24 cellular contexts compared by ENCODE assay signal in the genomic region with DNA sequence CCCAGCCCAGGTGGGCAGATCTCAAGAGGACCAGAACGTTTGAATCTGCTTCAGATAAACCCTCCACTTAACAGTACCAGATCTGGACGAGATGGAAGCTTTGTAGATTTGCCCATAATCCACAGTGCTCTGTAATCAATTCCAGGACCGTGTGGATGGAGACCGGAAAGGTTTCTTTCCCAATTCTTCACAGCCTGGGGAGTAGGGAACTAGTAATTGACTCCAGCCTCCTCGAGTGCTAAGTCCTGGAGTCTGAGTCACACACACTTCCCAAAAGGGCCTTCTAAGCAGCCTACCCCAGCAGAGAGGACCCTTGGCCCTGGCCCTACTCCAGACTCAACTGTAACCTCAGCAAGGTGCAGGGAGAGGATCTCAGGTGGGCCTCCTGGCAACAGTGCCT. TPM values are rescaled to one million over a fixed set of nuclear protein-coding genes. Genes with fewer than 3 reads are reported as not detected.
DNase-seq lines count a peak whose midpoint lies in the region; ATAC-seq, FAIRE-seq and TF ChIP-seq lines count a peak whose summit lies in the region.
"Had no signal": no experiment of that assay in that cellular context is flagged by ENCODE, and none has a peak within 500 bp of the region (broad histone marks: within the 10 kb centered on the region; RNA-seq: fewer than 3 reads in every experiment).

No MANE protein-coding gene starts in this region.

- no peak overlapping the region for H2BK12ac ChIP-seq in H1 (ENCODE audit: low read depth, low read length)

- no peak overlapping the region for H2AFZ ChIP-seq in GM23248
- H2AFZ ChIP-seq in H1 (ENCODE audit: low read length) = no peak overlapping the region

- FAIRE-seq in H1 (lab: Jason Lieb, UNC) = no peak
- FAIRE-seq: A549, GM12891 had no signal

- no peak overlapping the region for H4K5ac ChIP-seq in H1 (ENCODE audit: insufficient read length, low read depth, low read length)

- no peak overlapping the region for H3K4ac ChIP-seq in H1 (replicated peaks; ENCODE audit: insufficient read length, low read depth, low read length)

- WGBS in GM23248 (ENCODE audit: low coverage in 1 of 2, low lambda C conversion rate in 2 of 2, missing lambda C conversion rate in 2 of 2), 2 experiments = 23 to 25% methylated on average over 5 of the region's 5 CpGs
- 89% methylated on average over 5 of the region's 5 CpGs; no CpG with 5 or more reads in 1 of the 2 experiments for WGBS in H1 (ENCODE audit: extremely low coverage in 1 of 2, insufficient coverage in 1 of 2, insufficient read length in 1 of 2, insufficient replicate concordance in 2 of 2, low coverage in 1 of 2, low lambda C conversion rate in 2 of 2, missing lambda C conversion rate in 1 of 2), 2 experiments

- H3F3A ChIP-seq in GM23248 (ENCODE audit: insufficient read depth) = peaks cover 9% of the 10 kb centered on the region; the same call in 1 of the 2 replicates

- ATAC-seq in left lobe of liver = no peak
- ATAC-seq in HG03378 (IDR thresholded peaks at IDR 0.05; ENCODE audit: unreplicated experiment) = no peak
- no peak for ATAC-seq in HG03025 (IDR thresholded peaks at IDR 0.05; ENCODE audit: low FRiP score, unreplicated experiment)
- ATAC-seq: A549, Right ventricle myocardium inferior had no signal

- no peak overlapping the region for H2BK5ac ChIP-seq in H1 (ENCODE audit: low read depth, low read length)

- H3K9ac ChIP-seq in GM23248 (no peak overlapping the region), H1 (replicated peaks in 1 of 4; ENCODE audit: extremely low read depth in 1 of 4, low read depth in 3 of 4, low read length in 3 of 4) (no peak overlapping the region), subcutaneous abdominal adipose tissue (ENCODE audit: low read length in 5 of 5) (peak overlapping the region in 1 of 5 donors; percentile 0)
- H3K9ac ChIP-seq: BLaER1 had no signal

- no peak overlapping the region for H4K8ac ChIP-seq in H1 (ENCODE audit: extremely low read depth, insufficient read depth, low read length)

- H2AK5ac ChIP-seq in H1 (ENCODE audit: low read depth, low read length) = no peak overlapping the region

- no peak for TF ChIP-seq POLR2A in H1 (IDR thresholded peaks at IDR 0.05; ENCODE audit: control extremely low read depth in 1 of 2, low read depth in 2 of 2, low read length in 2 of 2)

- no peak overlapping the region for H3K56ac ChIP-seq in H1 (replicated peaks; ENCODE audit: insufficient read length, low read depth, low read length)

- H3K4me1 ChIP-seq in GM23248 (ENCODE audit: insufficient read depth) = peaks cover 10% of the 10 kb centered on the region
- H3K4me1 ChIP-seq in H1 (replicated peaks in 1 of 4; ENCODE audit: control insufficient read depth in 3 of 4, insufficient read depth in 4 of 4, low read length in 3 of 4) = peaks cover 0 to 8% (median 6%) of the 10 kb centered on the region in 4 experiments; a peak in 4 of 7 replicates
- peaks cover 10 to 72% (median 69%) of the 10 kb centered on the region in 5 donors for H3K4me1 ChIP-seq in subcutaneous abdominal adipose tissue (ENCODE audit: control insufficient read depth in 5 of 5, insufficient read depth in 5 of 5, low read length in 5 of 5)
- H3K4me1 ChIP-seq in HAP-1 = no peaks in the 10 kb centered on the region
- H3K4me1 ChIP-seq: BLaER1 had no signal

- peak overlapping the region; percentile 23; the same call in 1 of the 2 replicates for H2BK20ac ChIP-seq in H1 (ENCODE audit: low read length)

- no peak for TF ChIP-seq EP300 in H1 (IDR thresholded peaks at IDR 0.05; ENCODE audit: borderline replicate concordance in 1 of 2, low read depth in 2 of 2, low read length in 2 of 2)

- H2BK120ac ChIP-seq in H1 (replicated peaks; ENCODE audit: low read depth, low read length) = no peak overlapping the region

- H4K91ac ChIP-seq in H1 (replicated peaks; ENCODE audit: insufficient read length, low read length) = no peak overlapping the region

- no peaks in the 10 kb centered on the region for H3K23me2 ChIP-seq in H1 (ENCODE audit: low read depth, low read length)

- H2BK15ac ChIP-seq in H1 (ENCODE audit: low read length) = no peak overlapping the region

- no peaks in the 10 kb centered on the region for H3K9me2 ChIP-seq in GM23248 (ENCODE audit: insufficient read depth)

- no peak for TF ChIP-seq CTCF in H1 (IDR thresholded peaks at IDR 0.05; ENCODE audit: control extremely low read depth in 1 of 3, insufficient read depth in 1 of 3, low read depth in 1 of 3, low read length in 3 of 3)

- no peak for TF ChIP-seq RAD21 in H1 (IDR thresholded peaks at IDR 0.05 in 1 of 2, conservative IDR thresholded peaks at IDR 0.05 in 1 of 2; ENCODE audit: low read depth in 2 of 2, low read length in 2 of 2)

- no peaks in the 10 kb centered on the region for H3K79me1 ChIP-seq in H1 (ENCODE audit: low read depth, low read length)

- H3K4me2 ChIP-seq in GM23248 (ENCODE audit: unreplicated experiment) (no peak overlapping the region), H1 (ENCODE audit: insufficient read depth in 1 of 2, low read depth in 2 of 2, low read length in 2 of 2) (no peak overlapping the region)
- H3K4me2 ChIP-seq: A549, BLaER1 had no signal

- no peak overlapping the region for H3K18ac ChIP-seq in H1 (ENCODE audit: extremely low read depth, low read length)

- DNase-seq in GM23248 = peak; percentile 10
- no peak for DNase-seq in H1 (ENCODE audit: low read depth in 1 of 2, low spot score in 2 of 2)
- DNase-seq in left lobe of liver (ENCODE audit: low spot score) = peak; percentile 33
- DNase-seq in HAP-1 (ENCODE audit: low spot score in 2 of 2) = no peak
- DNase-seq in SW 1271 (lab: John Stamatoyannopoulos, UW) = no peak
- DNase-seq: Calu3; CD4-positive, alpha-beta memory T cell; DMS153; KBM-7; MM.1S; NCI-H1092; NCI-H1436 treated with DMSO at 0.1 percent for 48 hours; NCI-H1930; NCI-H345; NCI-H524 treated with DMSO at 0.1 percent for 48 hours; NCI-H82 had no signal

- no peak overlapping the region for H3K23ac ChIP-seq in H1 (ENCODE audit: insufficient read length)

- H3K27me3 ChIP-seq in GM23248 (replicated peaks; ENCODE audit: insufficient read depth) (0 out of 2 replicates have a peak, but pooled peaks cover 2% of the 10 kb centered on the region), H1 (replicated peaks in 1 of 4; ENCODE audit: control insufficient read depth in 3 of 4, extremely low read depth in 1 of 4, insufficient read depth in 3 of 4, low read length in 3 of 4) (no peaks in the 10 kb centered on the region), subcutaneous abdominal adipose tissue (ENCODE audit: control insufficient read depth in 5 of 5, insufficient read depth in 4 of 5, low read length in 5 of 5) (no peaks in the 10 kb centered on the region), HAP-1 (ENCODE audit: low read depth) (no peaks in the 10 kb centered on the region)
- H3K27me3 ChIP-seq: BLaER1 had no signal

- H3K27ac ChIP-seq in GM23248 (no peak overlapping the region), H1 (ENCODE audit: low read depth, low read length) (no peak overlapping the region), subcutaneous abdominal adipose tissue (ENCODE audit: low read depth, low read length) (peak overlapping the region; percentile 84)
- H3K27ac ChIP-seq: BLaER1, HL-60 had no signal

- in situ Hi-C loops in GM23248 (cut with MboI) (no loop called here), HAP-1 (cut with MboI; ENCODE audit: low sequenced_read_pairs) (no loop called here)

- POLR2A ChIA-PET in H1 (lab: Charles Lee; ENCODE audit: partially characterized antibody) = no interaction called here

- CTCF ChIA-PET in H1 (lab: Charles Lee; ENCODE audit: partially characterized antibody) = interaction anchor here (0.6 to 1.0 kb wide), 2 partner anchors 11 to 193 kb away, joined by 3 read pairs; no protein-coding TSS in a partner anchor

- H3K9me3 ChIP-seq in GM23248 (ENCODE audit: low read depth) = no peaks in the 10 kb centered on the region
- no peaks in the 10 kb centered on the region for H3K9me3 ChIP-seq in H1 (ENCODE audit: insufficient read depth in 2 of 2, low read depth in 1 of 2, low read length in 1 of 2)
- H3K9me3 ChIP-seq in subcutaneous abdominal adipose tissue (ENCODE audit: control insufficient read depth in 5 of 5, low read length in 5 of 5) = peaks cover 0 to 3% (median 0%) of the 10 kb centered on the region in 5 donors
- no peaks in the 10 kb centered on the region for H3K9me3 ChIP-seq in HAP-1
- H3K9me3 ChIP-seq: A549, BLaER1 had no signal

- H3K4me3 ChIP-seq in GM23248 = no peak overlapping the region
- H3K4me3 ChIP-seq in H1 (ENCODE audit: extremely low read depth in 1 of 4, insufficient read depth in 2 of 4, low read depth in 3 of 4, low read length in 4 of 4) = no peak overlapping the region
- H3K4me3 ChIP-seq in subcutaneous abdominal adipose tissue (ENCODE audit: low read depth in 1 of 5, low read length in 5 of 5) = no peak overlapping the region
- H3K4me3 ChIP-seq in HAP-1 = no peak overlapping the region
- H3K4me3 ChIP-seq: A549, BLaER1 had no signal

- H3K14ac ChIP-seq in H1 (ENCODE audit: insufficient read length) = no peak overlapping the region

- H3K79me2 ChIP-seq in GM23248 (ENCODE audit: insufficient read depth) = no peaks in the 10 kb centered on the region
- H3K79me2 ChIP-seq in H1 (ENCODE audit: control insufficient read depth in 1 of 2, insufficient read depth in 2 of 2, low read length in 2 of 2) = no peaks in the 10 kb centered on the region

- no peaks in the 10 kb centered on the region for H4K20me1 ChIP-seq in GM23248 (ENCODE audit: insufficient read depth)
- no peaks in the 10 kb centered on the region for H4K20me1 ChIP-seq in H1 (replicated peaks in 1 of 2; ENCODE audit: control insufficient read depth in 1 of 2, insufficient read depth in 2 of 2, low read length in 2 of 2)
- H4K20me1 ChIP-seq: BLaER1 had no signal

- H3K36me3 ChIP-seq in GM23248 (ENCODE audit: low read depth) = no peaks in the 10 kb centered on the region
- no peaks in the 10 kb centered on the region for H3K36me3 ChIP-seq in H1 (ENCODE audit: control insufficient read depth in 2 of 4, insufficient read depth in 4 of 4, low read length in 3 of 4)
- H3K36me3 ChIP-seq in subcutaneous abdominal adipose tissue (ENCODE audit: control insufficient read depth in 5 of 5, insufficient read depth in 5 of 5, low read length in 5 of 5) = peaks cover 15 to 57% (median 37%) of the 10 kb centered on the region in 5 donors
- no peaks in the 10 kb centered on the region for H3K36me3 ChIP-seq in HAP-1 (replicated peaks)
- H3K36me3 ChIP-seq: BLaER1 had no signal

RNA-seq across cellular contexts. Expression of gene TSEN2, which starts 56.1 kb away (rescaled TPM):
- total RNA-seq in GM23248 (2014; rRNA removed; shearing (Covaris generic)) = 9.6 and 15.6 TPM in 2 replicates
- polyA plus RNA-seq in GM23248 (2016; fragmentation: Nextera tagmentation; extraction: Ambion mirVana) = 12.3 and 13.6 TPM in 2 replicates
- total RNA-seq in H1 (2021; fragmentation: NEBNext Ultra II Directional; extraction: Animal tissue kit (Norgen Biotek cat#: 25700)) = 22.4 and 22.6 TPM in 2 replicates
- 15.1 and 16.1 TPM in 2 replicates for polyA plus RNA-seq in H1 (2011; rRNA removed)
- polyA plus RNA-seq in H1 (2011; cell fraction: cytosol; rRNA removed) = 19.9 TPM
- 25.3 TPM for polyA plus RNA-seq in H1 (2011; cell fraction: nucleus; rRNA removed)
- 18.6 to 29.2 TPM (median 20.1 TPM) in 4 replicates for polyA plus RNA-seq in H1 (2012, experiment 1 of 2)
- polyA plus RNA-seq in H1 (2012, experiment 2 of 2) = 3.7 TPM
- 12.7 TPM for polyA plus RNA-seq in H1 (2013, experiment 1 of 2)
- polyA plus RNA-seq in H1 (2013, experiment 2 of 2) = 13.0 TPM
- 24.3 and 25.5 TPM in 2 replicates for polyA minus RNA-seq in H1 (2011; rRNA and poly(A)+ RNA removed)
- 17.8 TPM for polyA minus RNA-seq in H1 (2011; cell fraction: cytosol; rRNA and poly(A)+ RNA removed)
- polyA minus RNA-seq in H1 (2011; cell fraction: nucleus; rRNA and poly(A)+ RNA removed) = 34.5 TPM
- total RNA-seq in left lobe of liver = 4.8 TPM

Comparison
In these comparisons a context has a peak if more than half of its experiments do, and no peak if none do; other contexts are left out.
1. DNase-seq: peak in GM23248 (single experiment) and left lobe of liver (single experiment); none in H1 (0 of 2), HAP-1 (0 of 2) and SW 1271 (0 of 2).